Comparison of ENCODE assay signal across 8 cellular contexts in the genomic region with DNA sequence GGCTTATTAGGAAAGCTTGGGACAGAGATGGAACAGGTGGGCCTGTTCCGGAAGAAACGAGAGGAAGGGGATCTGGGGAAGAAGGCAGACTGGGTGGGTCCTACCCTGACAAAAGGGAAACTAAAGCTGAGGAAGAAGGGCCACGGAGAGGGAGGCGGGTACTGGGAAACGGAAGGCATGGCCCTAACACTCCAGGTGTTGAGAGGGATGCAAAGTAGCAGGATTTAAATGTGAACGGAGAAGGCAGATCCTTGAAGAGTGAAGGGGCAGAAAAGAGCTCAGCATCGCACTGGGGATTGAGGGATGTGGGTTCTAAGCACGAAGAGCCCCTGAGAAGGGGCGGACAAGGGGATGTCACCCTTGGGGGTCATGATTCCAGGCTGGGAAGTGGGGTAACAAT. TPM values are rescaled to one million over a fixed set of nuclear protein-coding genes. Genes with fewer than 3 reads are reported as not detected.
DNase-seq lines count a peak whose midpoint lies in the region; ATAC-seq, FAIRE-seq and TF ChIP-seq lines count a peak whose summit lies in the region.

No MANE protein-coding gene starts in this region.

- H3K9me2 ChIP-seq in HCT116 (ENCODE audit: insufficient read depth), result no peaks in the 10 kb centered on the region

- intact Hi-C loops in HCT116 (cut with micrococcal nuclease) (no loop called here), adrenal gland (cut with DNase I) (no loop called here), right lobe of liver (cut with DNase I) (no loop called here)

- H3K27me3 ChIP-seq in HCT116 (ENCODE audit: insufficient read depth, low read length) (no peaks in the 10 kb centered on the region), adrenal gland (no peaks in the 10 kb centered on the region), right lobe of liver (no peaks in the 10 kb centered on the region)

- peaks cover 25% of the 10 kb centered on the region for H3K79me2 ChIP-seq in HCT116 (ENCODE audit: insufficient read depth, low read length)

- RAD21 ChIA-PET in HCT116 (lab: Charles Lee; ENCODE audit: low non-redundant PET in 1 of 2, low total read pairs in 2 of 2, uncharacterized antibody in 2 of 2, unreplicated experiment in 2 of 2), result no interaction called here

- no peak for TF ChIP-seq RAD21 in HCT116 (IDR thresholded peaks at IDR 0.05; ENCODE audit: low read depth)

- FAIRE-seq in urothelium cell line (lab: Jason Lieb, UNC), result no peak

- peak overlapping the region; percentile 75 for H3K9ac ChIP-seq in HCT116 (ENCODE audit: low read length)

- no peak for TF ChIP-seq CTCF in AG09309 (IDR thresholded peaks at IDR 0.05; ENCODE audit: control insufficient read depth, insufficient read depth, low read depth, low read length, missing control alignments)
- TF ChIP-seq CTCF in HCT116 (IDR thresholded peaks at IDR 0.05 in 2 of 3, conservative IDR thresholded peaks at IDR 0.05 in 1 of 3; ENCODE audit: borderline replicate concordance in 1 of 3, insufficient read depth in 1 of 3, low read depth in 2 of 3, low read length in 2 of 3), result no peak
- TF ChIP-seq CTCF in adrenal gland (IDR thresholded peaks at IDR 0.05), result no peak
- TF ChIP-seq CTCF in right lobe of liver (IDR thresholded peaks at IDR 0.05), result no peak

- H3K4me3 ChIP-seq in AG09309 (ENCODE audit: control insufficient read depth, low read depth, low read length) (peak overlapping the region; percentile 89), HCT116 (replicated peaks in 1 of 2; ENCODE audit: low read depth in 1 of 2, low read length in 2 of 2) (peak overlapping the region; percentile 85), adrenal gland (peak overlapping the region; percentile 19 to 92 (median 62)), right lobe of liver (peak overlapping the region; percentile 74 to 88 (median 82))

- no peaks in the 10 kb centered on the region for H3K36me3 ChIP-seq in HCT116 (ENCODE audit: control insufficient read depth in 1 of 2, insufficient read depth in 2 of 2, low read length in 2 of 2)
- H3K36me3 ChIP-seq in adrenal gland (replicated peaks in 1 of 2), result no peaks in the 10 kb centered on the region
- no peaks in the 10 kb centered on the region for H3K36me3 ChIP-seq in right lobe of liver

- H3K4me1 ChIP-seq in HCT116 (ENCODE audit: control insufficient read depth in 1 of 2, insufficient read depth in 2 of 2, low read length in 2 of 2) (peaks cover 0 to 15% of the 10 kb centered on the region in 2 experiments; a peak in 2 of 4 replicates), adrenal gland (replicated peaks in 1 of 2) (peaks cover 23 to 56% of the 10 kb centered on the region in 2 donors), right lobe of liver (peaks cover 0 to 48% (median 12%) of the 10 kb centered on the region in 4 donors)

- no peaks in the 10 kb centered on the region for H4K20me1 ChIP-seq in HCT116 (ENCODE audit: insufficient read depth)

- no peak overlapping the region for H2AFZ ChIP-seq in HCT116 (ENCODE audit: low read depth, low read length, poor library complexity, severe bottlenecking)

- ATAC-seq in HCT116 (no peak), right lobe of liver (no peak)

- POLR2A ChIA-PET in HCT116 (lab: Charles Lee), result no interaction called here

- H3K9me3 ChIP-seq in HCT116 (ENCODE audit: control insufficient read depth in 1 of 2, insufficient read depth in 1 of 2, low read depth in 1 of 2, low read length in 2 of 2) (no peaks in the 10 kb centered on the region), adrenal gland (replicated peaks in 1 of 3) (no peaks in the 10 kb centered on the region), right lobe of liver (no peaks in the 10 kb centered on the region)

- no TSS peak for BruUV-seq in HCT116 (replicated peaks; lab: Mats Ljungman, UMichigan)

- H3K4me2 ChIP-seq in HCT116 (ENCODE audit: low read length), result peak overlapping the region; percentile 99

- H3K27ac ChIP-seq in HCT116 (ENCODE audit: low read depth, low read length) (no peak overlapping the region; the same call in 1 of the 2 replicates), adrenal gland (peak overlapping the region in 3 of 5 donors; percentile 59 to 83 (median 71)), right lobe of liver (peak overlapping the region in 2 of 3 donors; percentile 38 to 65)

- no peak for TF ChIP-seq POLR2A in HCT116 (IDR thresholded peaks at IDR 0.05; ENCODE audit: borderline replicate concordance, extremely low read depth, insufficient read depth, insufficient read length)
- no peak for TF ChIP-seq POLR2A in adrenal gland (IDR thresholded peaks at IDR 0.05)
- no peak for TF ChIP-seq POLR2A in right lobe of liver (IDR thresholded peaks at IDR 0.05)

- WGBS in adrenal gland, 4 donors, result 1 to 8% (median 6%) methylated on average over 9 of the region's 9 CpGs
- WGBS in right lobe of liver (ENCODE audit: insufficient coverage, low coverage, low lambda C conversion rate, missing lambda C conversion rate), result 2% methylated on average over 9 of the region's 9 CpGs

- CTCF ChIA-PET in HCT116 (lab: Charles Lee), result no interaction called here

- DNase-seq in AG09309 (ENCODE audit: low read depth), result no peak
- no peak for DNase-seq in HCT116 (ENCODE audit: low read depth, low spot score)
- no peak for DNase-seq in adrenal gland
- DNase-seq in right lobe of liver, result no peak
- DNase-seq in urothelium cell line (ENCODE audit: low spot score), result peak; percentile 30
- no peak for DNase-seq in mucosa of gallbladder (ENCODE audit: low spot score)
- DNase-seq in epidermal melanocyte (ENCODE audit: insufficient read length, low spot score), result no peak
- no peak for DNase-seq in DMS114 treated with DMSO at 0.1 percent for 48 hours (lab: John Stamatoyannopoulos, UW; ENCODE audit: unreplicated experiment)

TF ChIP-seq in HCT116, 20 proteins besides CTCF, POLR2A, EP300 and RAD21:
- TF ChIP-seq POLR2AphosphoS5 (IDR thresholded peaks at IDR 0.05; ENCODE audit: low read depth, low read length), result no peak
- no peak for TF ChIP-seq ELF1 (IDR thresholded peaks at IDR 0.05; ENCODE audit: borderline replicate concordance, low read depth)
- TF ChIP-seq ATF3 (IDR thresholded peaks at IDR 0.05), result no peak
- TF ChIP-seq YY1 (IDR thresholded peaks at IDR 0.05; ENCODE audit: extremely low read depth, insufficient replicate concordance, low read depth, low read length), result no peak
- no peak for TF ChIP-seq EZH2phosphoT487 (IDR thresholded peaks at IDR 0.05; ENCODE audit: borderline replicate concordance)
- no peak for TF ChIP-seq SP1 (IDR thresholded peaks at IDR 0.05; ENCODE audit: low read depth)
- TF ChIP-seq ZNF274 (IDR thresholded peaks at IDR 0.05; ENCODE audit: low read depth, low read length), result no peak
- no peak for TF ChIP-seq EGR1 (IDR thresholded peaks at IDR 0.05; ENCODE audit: low read depth)
- TF ChIP-seq CEBPB (IDR thresholded peaks at IDR 0.05; ENCODE audit: low read depth), result no peak
- no peak for TF ChIP-seq FOSL1 (IDR thresholded peaks at IDR 0.05; ENCODE audit: low read depth)
- TF ChIP-seq CBX3 (IDR thresholded peaks at IDR 0.05; ENCODE audit: low read depth), result no peak
- no peak for TF ChIP-seq SRF (IDR thresholded peaks at IDR 0.05; ENCODE audit: low read depth)
- TF ChIP-seq JUND (IDR thresholded peaks at IDR 0.05), result no peak
- TF ChIP-seq MAX (IDR thresholded peaks at IDR 0.05), result no peak
- no peak for TF ChIP-seq ZFX (IDR thresholded peaks at IDR 0.05)
- no peak for TF ChIP-seq SIN3A (IDR thresholded peaks at IDR 0.05; ENCODE audit: low read depth)
- TF ChIP-seq, protein P1, sequence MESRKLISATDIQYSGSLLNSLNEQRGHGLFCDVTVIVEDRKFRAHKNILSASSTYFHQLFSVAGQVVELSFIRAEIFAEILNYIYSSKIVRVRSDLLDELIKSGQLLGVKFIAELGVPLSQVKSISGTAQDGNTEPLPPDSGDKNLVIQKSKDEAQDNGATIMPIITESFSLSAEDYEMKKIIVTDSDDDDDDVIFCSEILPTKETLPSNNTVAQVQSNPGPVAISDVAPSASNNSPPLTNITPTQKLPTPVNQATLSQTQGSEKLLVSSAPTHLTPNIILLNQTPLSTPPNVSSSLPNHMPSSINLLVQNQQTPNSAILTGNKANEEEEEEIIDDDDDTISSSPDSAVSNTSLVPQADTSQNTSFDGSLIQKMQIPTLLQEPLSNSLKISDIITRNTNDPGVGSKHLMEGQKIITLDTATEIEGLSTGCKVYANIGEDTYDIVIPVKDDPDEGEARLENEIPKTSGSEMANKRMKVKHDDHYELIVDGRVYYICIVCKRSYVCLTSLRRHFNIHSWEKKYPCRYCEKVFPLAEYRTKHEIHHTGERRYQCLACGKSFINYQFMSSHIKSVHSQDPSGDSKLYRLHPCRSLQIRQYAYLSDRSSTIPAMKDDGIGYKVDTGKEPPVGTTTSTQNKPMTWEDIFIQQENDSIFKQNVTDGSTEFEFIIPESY (IDR thresholded peaks at IDR 0.05; ENCODE audit: extremely low read depth, insufficient replicate concordance, low read length), result no peak

RNA-seq across cellular contexts. Expression of gene STIMATE, which starts 0.7 kb away (rescaled TPM):
- total RNA-seq in HCT116 (2021; ENCODE audit: unreplicated experiment) (20.2 TPM), adrenal gland (10 to 100 TPM; 16.4 to 42.8 (median 22.2) TPM), right lobe of liver (10 to 100 TPM; 17.4 to 48.5 (median 33.8) TPM), mucosa of gallbladder (25.3 TPM)
- polyA plus RNA-seq in HCT116 (2012), result 8.8 and 10.3 TPM in 2 replicates
- 10 to 100 TPM; 15.4 to 28.2 (median 25.7) TPM for polyA plus RNA-seq in adrenal gland
